8 cellular contexts compared by ENCODE assay signal in the genomic region with DNA sequence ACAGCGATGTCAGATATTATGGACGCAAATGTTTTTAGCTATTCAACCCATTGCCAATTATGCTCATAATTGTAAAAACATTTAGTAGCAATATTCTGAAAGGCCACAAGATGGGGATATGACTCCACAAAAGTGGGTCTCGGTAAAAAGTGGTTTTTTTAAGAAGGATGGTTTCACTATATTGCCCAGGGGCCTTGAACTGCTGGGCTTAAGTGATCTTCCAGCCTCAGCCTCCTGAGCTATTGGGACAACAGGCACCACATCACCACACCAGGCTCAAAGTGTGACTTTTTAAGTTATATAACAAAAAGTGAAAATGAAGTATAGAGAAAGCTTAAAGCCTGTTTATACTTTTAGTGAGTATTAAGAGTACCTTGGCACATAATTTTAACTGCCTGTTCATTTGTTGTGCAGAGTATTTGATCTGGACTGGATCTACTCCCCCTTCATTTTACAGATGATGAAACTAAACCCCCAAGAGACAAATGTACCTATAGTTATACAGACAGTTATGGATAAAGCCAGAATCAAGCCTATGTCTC. TPM values are rescaled to one million over a fixed set of nuclear protein-coding genes. Genes with fewer than 3 reads are reported as not detected.
DNase-seq lines count a peak whose midpoint lies in the region; ATAC-seq, FAIRE-seq and TF ChIP-seq lines count a peak whose summit lies in the region.

No MANE protein-coding gene starts in this region.

- H3K79me1 ChIP-seq in H1 (ENCODE audit: low read depth, low read length), result no peaks in the 10 kb centered on the region; the same call in 1 of the 2 replicates

- no peak overlapping the region for H2BK120ac ChIP-seq in H1 (replicated peaks; ENCODE audit: low read depth, low read length)

- H3K79me2 ChIP-seq in H1 (ENCODE audit: control insufficient read depth in 1 of 2, insufficient read depth in 2 of 2, low read length in 2 of 2), result peaks cover 27 to 100% of the 10 kb centered on the region in 2 experiments

- H3K9me3 ChIP-seq in H1 (ENCODE audit: insufficient read depth in 2 of 2, low read depth in 1 of 2, low read length in 1 of 2), result no peaks in the 10 kb centered on the region

- H4K8ac ChIP-seq in H1 (ENCODE audit: extremely low read depth, insufficient read depth, low read length), result no peak overlapping the region

- TF ChIP-seq CTCF in H1 (IDR thresholded peaks at IDR 0.05; ENCODE audit: control extremely low read depth in 1 of 3, insufficient read depth in 1 of 3, low read depth in 1 of 3, low read length in 3 of 3), result peak in 2 of 3 experiments; percentile 36 to 50; a peak in 2 of 4 replicates

- H3K4ac ChIP-seq in H1 (replicated peaks; ENCODE audit: insufficient read length, low read depth, low read length), result no peak overlapping the region

- DNase-seq in activated naive CD4-positive, alpha-beta T cell treated with anti-CD3 and anti-CD28 coated beads for 36 hours, result no peak
- DNase-seq in activated naive CD4-positive, alpha-beta T cell (lab: John Stamatoyannopoulos, UW), result no peak
- peak; percentile 59 for DNase-seq in HCEC 1CT
- DNase-seq in NAMALWA (ENCODE audit: low spot score), result peak; percentile 86
- no peak for DNase-seq in H1 (ENCODE audit: low read depth in 1 of 2, low spot score in 2 of 2)
- peak; percentile 11 for DNase-seq in middle frontal gyrus (ENCODE audit: extremely low spot score, low spot score)

- H3K36me3 ChIP-seq in H1 (ENCODE audit: control insufficient read depth in 2 of 4, insufficient read depth in 4 of 4, low read length in 3 of 4), result no peaks in the 10 kb centered on the region

- ATAC-seq in HG03520 (IDR thresholded peaks at IDR 0.05; ENCODE audit: unreplicated experiment), result no peak

- TF ChIP-seq RAD21 in H1 (IDR thresholded peaks at IDR 0.05 in 1 of 2, conservative IDR thresholded peaks at IDR 0.05 in 1 of 2; ENCODE audit: low read depth in 2 of 2, low read length in 2 of 2), result peak; percentile 73 to 74

- H3K4me2 ChIP-seq in H1 (ENCODE audit: insufficient read depth in 1 of 2, low read depth in 2 of 2, low read length in 2 of 2), result peak overlapping the region in 1 of 2 experiments; percentile 12; a peak in 1 of 4 replicates

- H3K4me1 ChIP-seq in H1 (replicated peaks in 1 of 4; ENCODE audit: control insufficient read depth in 3 of 4, insufficient read depth in 4 of 4, low read length in 3 of 4), result peaks cover 0 to 5% (median 0%) of the 10 kb centered on the region in 4 experiments; a peak in 3 of 7 replicates

- no peak overlapping the region for H4K5ac ChIP-seq in H1 (ENCODE audit: insufficient read length, low read depth, low read length)

- no peak overlapping the region for H2BK20ac ChIP-seq in H1 (ENCODE audit: low read length)

- no peak overlapping the region for H3K9ac ChIP-seq in H1 (replicated peaks in 1 of 4; ENCODE audit: extremely low read depth in 1 of 4, low read depth in 3 of 4, low read length in 3 of 4)

- H3K4me1 Mint-ChIP-seq in activated naive CD4-positive, alpha-beta T cell treated with anti-CD3 and anti-CD28 coated beads for 36 hours (ENCODE audit: low read depth), result peaks cover 65% of the 10 kb centered on the region
- peaks cover 25% of the 10 kb centered on the region for H3K4me1 Mint-ChIP-seq in T-helper 1 cell treated with Interleukin-12 subunit alpha and Interleukin-12 subunit beta and Interleukin-4 antibody, amounts not matched to agents 30 μg/mL and 1 μg/mL, for 36 hours (ENCODE audit: low read depth)

- no peaks in the 10 kb centered on the region for H3K9me3 Mint-ChIP-seq in activated naive CD4-positive, alpha-beta T cell treated with anti-CD3 and anti-CD28 coated beads for 36 hours
- H3K9me3 Mint-ChIP-seq in T-helper 1 cell treated with Interleukin-12 subunit alpha and Interleukin-12 subunit beta and Interleukin-4 antibody, amounts not matched to agents 30 μg/mL and 1 μg/mL, for 36 hours, result no peaks in the 10 kb centered on the region

- no peaks in the 10 kb centered on the region for H3K27me3 Mint-ChIP-seq in activated naive CD4-positive, alpha-beta T cell treated with anti-CD3 and anti-CD28 coated beads for 36 hours (ENCODE audit: low read depth)
- no peaks in the 10 kb centered on the region for H3K27me3 Mint-ChIP-seq in T-helper 1 cell treated with Interleukin-12 subunit alpha and Interleukin-12 subunit beta and Interleukin-4 antibody, amounts not matched to agents 30 μg/mL and 1 μg/mL, for 36 hours (ENCODE audit: low read depth)

- no peaks in the 10 kb centered on the region for H3K27me3 ChIP-seq in H1 (replicated peaks in 1 of 4; ENCODE audit: control insufficient read depth in 3 of 4, extremely low read depth in 1 of 4, insufficient read depth in 3 of 4, low read length in 3 of 4)

- no peak overlapping the region for H3K18ac ChIP-seq in H1 (ENCODE audit: extremely low read depth, low read length)

- WGBS in H1 (ENCODE audit: extremely low coverage in 1 of 2, insufficient coverage in 1 of 2, insufficient read length in 1 of 2, insufficient replicate concordance in 2 of 2, low coverage in 1 of 2, low lambda C conversion rate in 2 of 2, missing lambda C conversion rate in 1 of 2), 2 experiments, result 77% methylated on average over 3 of the region's 3 CpGs; no CpG with 5 or more reads in 1 of the 2 experiments

- no peak for TF ChIP-seq EP300 in H1 (IDR thresholded peaks at IDR 0.05; ENCODE audit: borderline replicate concordance in 1 of 2, low read depth in 2 of 2, low read length in 2 of 2)

- no peak overlapping the region for H3K27ac ChIP-seq in H1 (ENCODE audit: low read depth, low read length)

- no peak overlapping the region for H2BK15ac ChIP-seq in H1 (ENCODE audit: low read length)

- no peak overlapping the region for H4K91ac ChIP-seq in H1 (replicated peaks; ENCODE audit: insufficient read length, low read length)

- no peak overlapping the region for H3K56ac ChIP-seq in H1 (replicated peaks; ENCODE audit: insufficient read length, low read depth, low read length)

- no peak overlapping the region for H2AFZ ChIP-seq in H1 (ENCODE audit: low read length)

- POLR2A ChIA-PET in H1 (lab: Charles Lee; ENCODE audit: partially characterized antibody), result interaction anchor here (0.7 to 2.1 kb wide), 4 partner anchors 9 to 165 kb away, joined by 3 to 14 read pairs (median 3); partner anchors contain the start of gene NAA50

- no peak overlapping the region for H2BK5ac ChIP-seq in H1 (ENCODE audit: low read depth, low read length)

- intact Hi-C loops in activated naive CD4-positive, alpha-beta T cell treated with anti-CD3 and anti-CD28 coated beads for 36 hours (cut with micrococcal nuclease), result loop anchor here (1.0 to 5.0 kb wide), 7 partner anchors 9 to 682 kb away; partner anchors contain the start of genes GRAMD1C and USF3

- H3K27ac Mint-ChIP-seq in activated naive CD4-positive, alpha-beta T cell treated with anti-CD3 and anti-CD28 coated beads for 36 hours, result peak overlapping the region; percentile 56
- H3K27ac Mint-ChIP-seq in T-helper 1 cell treated with Interleukin-12 subunit alpha and Interleukin-12 subunit beta and Interleukin-4 antibody, amounts not matched to agents 30 μg/mL and 1 μg/mL, for 36 hours, result peak overlapping the region; percentile 22

- H3K4me3 Mint-ChIP-seq in activated naive CD4-positive, alpha-beta T cell treated with anti-CD3 and anti-CD28 coated beads for 36 hours, result no peak overlapping the region
- no peak overlapping the region for H3K4me3 Mint-ChIP-seq in T-helper 1 cell treated with Interleukin-12 subunit alpha and Interleukin-12 subunit beta and Interleukin-4 antibody, amounts not matched to agents 30 μg/mL and 1 μg/mL, for 36 hours

- H3K23ac ChIP-seq in H1 (ENCODE audit: insufficient read length), result no peak overlapping the region

- no peaks in the 10 kb centered on the region for H3K23me2 ChIP-seq in H1 (ENCODE audit: low read depth, low read length)

- H2BK12ac ChIP-seq in H1 (ENCODE audit: low read depth, low read length), result no peak overlapping the region

- H3K36me3 Mint-ChIP-seq in activated naive CD4-positive, alpha-beta T cell treated with anti-CD3 and anti-CD28 coated beads for 36 hours (ENCODE audit: low read depth), result peaks cover 2% of the 10 kb centered on the region
- H3K36me3 Mint-ChIP-seq in T-helper 1 cell treated with Interleukin-12 subunit alpha and Interleukin-12 subunit beta and Interleukin-4 antibody, amounts not matched to agents 30 μg/mL and 1 μg/mL, for 36 hours (ENCODE audit: low read depth), result peaks cover 4% of the 10 kb centered on the region

- CTCF ChIA-PET in activated naive CD4-positive, alpha-beta T cell treated with anti-CD3 and anti-CD28 coated beads for 36 hours (lab: Charles Lee), result interaction anchor here (0.6 to 2.0 kb wide), 20 partner anchors 9 to 422 kb away, joined by 3 to 29 read pairs (median 4); partner anchors contain the start of genes ATP6V1A, NAA50 and SPICE1
- CTCF ChIA-PET in H1 (lab: Charles Lee; ENCODE audit: partially characterized antibody), result interaction anchor here (0.6 to 3.3 kb wide), 23 partner anchors 8 to 418 kb away, joined by 3 to 34 read pairs (median 4); partner anchors contain the start of genes ATP6V1A and NAA50

- peaks cover 14 to 29% of the 10 kb centered on the region in 2 experiments for H4K20me1 ChIP-seq in H1 (replicated peaks in 1 of 2; ENCODE audit: control insufficient read depth in 1 of 2, insufficient read depth in 2 of 2, low read length in 2 of 2)

- no peak for TF ChIP-seq POLR2A in H1 (IDR thresholded peaks at IDR 0.05; ENCODE audit: control extremely low read depth in 1 of 2, low read depth in 2 of 2, low read length in 2 of 2)

- no peak overlapping the region for H3K4me3 ChIP-seq in H1 (ENCODE audit: extremely low read depth in 1 of 4, insufficient read depth in 2 of 4, low read depth in 3 of 4, low read length in 4 of 4)

- peak; percentile 78 for FAIRE-seq in H1 (lab: Jason Lieb, UNC)

- H2AK5ac ChIP-seq in H1 (ENCODE audit: low read depth, low read length), result no peak overlapping the region

- no peak overlapping the region for H3K14ac ChIP-seq in H1 (ENCODE audit: insufficient read length)

RNA-seq across cellular contexts. Expression of gene NAA50, which starts 9.4 kb away (rescaled TPM):
- total RNA-seq in activated naive CD4-positive, alpha-beta T cell treated with anti-CD3 and anti-CD28 coated beads for 36 hours, result 10 to 100 TPM; 87.7 to 91.1 TPM
- 224 and 231 TPM in 2 replicates for total RNA-seq in H1 (2021; fragmentation: NEBNext Ultra II Directional; extraction: Animal tissue kit (Norgen Biotek cat#: 25700))
- 46.6 and 68.4 TPM in 2 replicates for polyA plus RNA-seq in H1 (2011; rRNA removed)
- 80.8 TPM for polyA plus RNA-seq in H1 (2011; cell fraction: cytosol; rRNA removed)
- polyA plus RNA-seq in H1 (2011; cell fraction: nucleus; rRNA removed), result 105 TPM
- 111 to 190 TPM (median 143 TPM) in 4 replicates for polyA plus RNA-seq in H1 (2012, experiment 1 of 2)
- polyA plus RNA-seq in H1 (2012, experiment 2 of 2), result 12.6 TPM
- 113 TPM for polyA plus RNA-seq in H1 (2013, experiment 1 of 2)
- 119 TPM for polyA plus RNA-seq in H1 (2013, experiment 2 of 2)
- polyA minus RNA-seq in H1 (2011; rRNA and poly(A)+ RNA removed), result 70.1 and 106 TPM in 2 replicates
- 63.0 TPM for polyA minus RNA-seq in H1 (2011; cell fraction: cytosol; rRNA and poly(A)+ RNA removed)
- 116 TPM for polyA minus RNA-seq in H1 (2011; cell fraction: nucleus; rRNA and poly(A)+ RNA removed)

RNA-seq across cellular contexts. Expression of gene ATP6V1A, which starts 10.2 kb away (rescaled TPM):
- 10 to 100 TPM; 41.7 to 41.9 TPM for total RNA-seq in activated naive CD4-positive, alpha-beta T cell treated with anti-CD3 and anti-CD28 coated beads for 36 hours
- total RNA-seq in H1 (2021; fragmentation: NEBNext Ultra II Directional; extraction: Animal tissue kit (Norgen Biotek cat#: 25700)), result 90.4 and 90.9 TPM in 2 replicates
- polyA plus RNA-seq in H1 (2011; rRNA removed), result 9.7 and 15.4 TPM in 2 replicates
- polyA plus RNA-seq in H1 (2011; cell fraction: cytosol; rRNA removed), result 21.8 TPM
- 7.9 TPM for polyA plus RNA-seq in H1 (2011; cell fraction: nucleus; rRNA removed)
- 28.8 to 46.8 TPM (median 38.9 TPM) in 4 replicates for polyA plus RNA-seq in H1 (2012, experiment 1 of 2)
- 3.2 TPM for polyA plus RNA-seq in H1 (2012, experiment 2 of 2)
- polyA plus RNA-seq in H1 (2013, experiment 1 of 2), result 25.7 TPM
- 24.1 TPM for polyA plus RNA-seq in H1 (2013, experiment 2 of 2)
- 72.3 and 142 TPM in 2 replicates for polyA minus RNA-seq in H1 (2011; rRNA and poly(A)+ RNA removed)
- 27.6 TPM for polyA minus RNA-seq in H1 (2011; cell fraction: cytosol; rRNA and poly(A)+ RNA removed)
- polyA minus RNA-seq in H1 (2011; cell fraction: nucleus; rRNA and poly(A)+ RNA removed), result 17.5 TPM

RNA-seq across cellular contexts. Expression of gene USF3, which starts 40.2 kb away (rescaled TPM):
- total RNA-seq in activated naive CD4-positive, alpha-beta T cell treated with anti-CD3 and anti-CD28 coated beads for 36 hours, result 1 to 10 TPM; 7.5 to 7.9 TPM
- total RNA-seq in H1 (2021; fragmentation: NEBNext Ultra II Directional; extraction: Animal tissue kit (Norgen Biotek cat#: 25700)), result 18.5 and 18.8 TPM in 2 replicates
- 5.4 and 9.6 TPM in 2 replicates for polyA plus RNA-seq in H1 (2011; rRNA removed)
- 7.7 TPM for polyA plus RNA-seq in H1 (2011; cell fraction: cytosol; rRNA removed)
- 10.8 TPM for polyA plus RNA-seq in H1 (2011; cell fraction: nucleus; rRNA removed)
- 3.9 to 5.5 TPM (median 4.4 TPM) in 4 replicates for polyA plus RNA-seq in H1 (2012, experiment 1 of 2)
- 0.26 TPM for polyA plus RNA-seq in H1 (2012, experiment 2 of 2)
- 8.7 TPM for polyA plus RNA-seq in H1 (2013, experiment 1 of 2)
- 7.6 TPM for polyA plus RNA-seq in H1 (2013, experiment 2 of 2)
- polyA minus RNA-seq in H1 (2011; rRNA and poly(A)+ RNA removed), result 46.9 and 57.2 TPM in 2 replicates
- 12.3 TPM for polyA minus RNA-seq in H1 (2011; cell fraction: cytosol; rRNA and poly(A)+ RNA removed)
- 66.2 TPM for polyA minus RNA-seq in H1 (2011; cell fraction: nucleus; rRNA and poly(A)+ RNA removed)

Comparison
In these comparisons a context has a peak if more than half of its experiments do, and no peak if none do; other contexts are left out.
1. DNase-seq: peak in HCEC 1CT (single experiment), NAMALWA (single experiment) and middle frontal gyrus (single experiment); none in activated naive CD4-positive, alpha-beta T cell treated with anti-CD3 and anti-CD28 coated beads for 36 hours (single experiment), activated naive CD4-positive, alpha-beta T cell (0 of 4) and H1 (0 of 2).